Comparison of ENCODE assay signal across 23 cellular contexts in the genomic region with DNA sequence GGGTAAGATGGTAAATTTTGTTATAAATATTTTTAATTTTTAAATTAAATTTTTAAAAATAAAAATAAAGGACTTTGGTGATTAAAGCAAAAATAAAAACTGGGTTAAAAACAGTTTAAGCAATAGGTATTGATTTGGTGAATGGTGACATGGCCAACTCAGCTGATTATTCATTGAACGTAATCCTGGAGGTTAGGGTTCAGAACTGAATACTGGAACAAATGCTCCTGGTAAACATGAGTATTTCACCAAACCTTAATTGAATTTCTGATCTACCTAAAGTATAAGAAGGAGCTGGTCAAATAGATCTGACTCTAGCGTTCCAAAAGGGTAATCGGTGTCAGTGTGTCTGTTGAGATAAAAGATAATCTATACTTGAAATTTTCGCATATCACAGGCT.
DNase-seq lines count a peak whose midpoint lies in the region; ATAC-seq, FAIRE-seq and TF ChIP-seq lines count a peak whose summit lies in the region.
"Had no signal": no experiment of that assay in that cellular context is flagged by ENCODE, and none has a peak within 500 bp of the region (broad histone marks: within the 10 kb centered on the region; RNA-seq: fewer than 3 reads in every experiment).

No MANE protein-coding gene starts in this region.

- 31% methylated on average over 4 of the region's 4 CpGs for WGBS in right lobe of liver (ENCODE audit: insufficient coverage, low coverage, low lambda C conversion rate, missing lambda C conversion rate)

- no peaks in the 10 kb centered on the region for H3K27me3 ChIP-seq in right lobe of liver
- H3K27me3 ChIP-seq: BLaER1 had no signal

- no peak for DNase-seq in RCC 7860 (ENCODE audit: low spot score)
- DNase-seq in right lobe of liver, result no peak
- no peak for DNase-seq in MV-4-11 (lab: John Stamatoyannopoulos, UW)
- no peak for DNase-seq in 8988T
- DNase-seq: Caco-2; CD4-positive, CD25-positive, alpha-beta regulatory T cell; CD8-positive, alpha-beta T cell; DMS 273 treated with DMSO at 0.1 percent for 48 hours; DMS79; EL; GF-D8; GOT3; HFFc6 had no signal

- ATAC-seq in right lobe of liver (peak; percentile 80 to 89 (median 82)), HG02623 (IDR thresholded peaks at IDR 0.05; ENCODE audit: unreplicated experiment) (no peak)
- ATAC-seq: CD8-positive, alpha-beta T cell had no signal

- no peak overlapping the region for H3K4me3 ChIP-seq in right lobe of liver
- H3K4me3 ChIP-seq: BLaER1, HAP-1 had no signal

- intact Hi-C loops in right lobe of liver (cut with DNase I), result no loop called here

- FAIRE-seq in A204.1 (lab: Jason Lieb, UNC) (peak; percentile 76), RCC 7860 (lab: Jason Lieb, UNC) (peak; percentile 56), colon (lab: Jason Lieb, UNC) (peak; percentile 38)
- FAIRE-seq: D721Med, GM12891, GM18507, H54 had no signal

- H3K9me3 ChIP-seq in right lobe of liver, result no peaks in the 10 kb centered on the region
- H3K9me3 ChIP-seq: BLaER1, Caco-2, HAP-1 had no signal

- H3K36me3 ChIP-seq in right lobe of liver, result no peaks in the 10 kb centered on the region
- H3K36me3 ChIP-seq: BLaER1, HAP-1 had no signal

- peak overlapping the region; percentile 59 to 90 (median 81) for H3K27ac ChIP-seq in right lobe of liver
- H3K27ac ChIP-seq: BLaER1, C4-2B had no signal

- H3K4me1 ChIP-seq in right lobe of liver, result peaks cover 0 to 27% (median 4%) of the 10 kb centered on the region in 4 donors
- H3K4me1 ChIP-seq: Caco-2 had no signal

- no peak for TF ChIP-seq CTCF in right lobe of liver (IDR thresholded peaks at IDR 0.05)

- no peak for TF ChIP-seq POLR2A in right lobe of liver (IDR thresholded peaks at IDR 0.05)
